ENCODE assay signal across 19 cellular contexts in the genomic region with DNA sequence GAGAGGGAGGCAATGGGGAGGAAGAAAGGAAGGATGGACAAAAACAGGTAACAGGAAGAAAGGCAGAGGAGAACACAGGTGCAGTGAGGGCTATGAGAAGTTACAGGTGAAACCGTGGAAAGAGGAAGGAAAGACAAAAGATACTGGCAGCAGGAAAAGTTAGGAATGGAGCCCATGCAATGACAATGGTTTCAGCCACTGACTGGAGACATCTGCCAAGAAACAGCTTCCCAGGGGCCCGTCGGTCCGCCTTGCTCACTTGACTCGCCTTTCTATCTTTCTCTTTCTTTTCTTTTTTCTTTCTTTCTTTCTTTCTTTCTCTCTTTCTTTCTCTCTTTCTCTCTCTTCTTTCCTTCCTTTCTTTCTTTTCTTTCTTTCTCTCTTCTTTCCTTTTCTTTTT. TPM values are rescaled to one million over a fixed set of nuclear protein-coding genes. Genes with fewer than 3 reads are reported as not detected.
A peak's percentile ranks its signal among the peaks of the same experiment; 100 is the strongest.
DNase-seq lines count a peak whose midpoint lies in the region; ATAC-seq, FAIRE-seq and TF ChIP-seq lines count a peak whose summit lies in the region.
"Had no signal": no experiment of that assay in that cellular context is flagged by ENCODE, and none has a peak within 500 bp of the region (broad histone marks: within the 10 kb centered on the region; RNA-seq: fewer than 3 reads in every experiment).

No MANE protein-coding gene starts in this region.

- H2AFZ ChIP-seq in HepG2 (ENCODE audit: low read length) (no peak overlapping the region), K562 (ENCODE audit: low read depth, low read length) (no peak overlapping the region)

- intact Hi-C loops in HepG2 (cut with micrococcal nuclease; ENCODE audit: unreplicated experiment): no loop called here
- intact Hi-C loops in right lobe of liver (cut with DNase I): no loop called here
- intact Hi-C loops in K562 (cut with micrococcal nuclease): no loop called here
- intact Hi-C loops in kidney (cut with DNase I): no loop called here

- H3K4me3 ChIP-seq in HepG2 (replicated peaks in 1 of 3; ENCODE audit: insufficient read depth in 1 of 3, low read depth in 2 of 3, low read length in 3 of 3) (no peak overlapping the region), right lobe of liver (no peak overlapping the region), K562 (no peak overlapping the region), fibroblast of the aortic adventitia (ENCODE audit: low read depth, low read length) (no peak overlapping the region), skeletal muscle satellite cell (ENCODE audit: low read length) (no peak overlapping the region), kidney (ENCODE audit: low read length in 2 of 2) (no peak overlapping the region)
- H3K4me3 ChIP-seq: SK-N-MC had no signal

- no TSS peak for BruUV-seq in HepG2 (replicated peaks; lab: Mats Ljungman, UMichigan)
- no TSS peak for BruUV-seq in K562 (replicated peaks; lab: Mats Ljungman, UMichigan)

- FAIRE-seq in HepG2 (lab: Jason Lieb, UNC) (no peak), K562 (lab: Jason Lieb, UNC) (no peak), kidney (lab: Jason Lieb, UNC) (no peak)

- H3K79me2 ChIP-seq in HepG2 (ENCODE audit: insufficient read depth, low read length) (no peaks in the 10 kb centered on the region), K562 (ENCODE audit: control insufficient read depth, insufficient read depth, low read length) (no peaks in the 10 kb centered on the region)

- no peak for TF ChIP-seq RAD21 in HepG2 (CRISPR knock-in tag; IDR thresholded peaks at IDR 0.05)
- no peak for TF ChIP-seq RAD21 in K562 (CRISPR knock-in tag; conservative IDR thresholded peaks at IDR 0.05 in 1 of 2, IDR thresholded peaks at IDR 0.05 in 1 of 2)

- no peak for DNase-seq in HepG2 (ENCODE audit: low spot score)
- DNase-seq in right lobe of liver: no peak
- DNase-seq in K562 (ENCODE audit: extremely low read depth in 1 of 4, low spot score in 3 of 4): no peak
- DNase-seq in fibroblast of the aortic adventitia (ENCODE audit: low read depth): peak; percentile 4
- no peak for DNase-seq in NCI-H2107 treated with DMSO at 0.1 percent for 48 hours (lab: John Stamatoyannopoulos, UW; ENCODE audit: unreplicated experiment)
- no peak for DNase-seq in kidney
- DNase-seq: 8988T; CD8-positive, alpha-beta memory T cell; H7; NCI-H1092 treated with DMSO at 0.1 percent for 48 hours; NCI-H1694; NCI-H446; NCI-H748 treated with DMSO at 0.1 percent for 48 hours had no signal

- H3K9me3 ChIP-seq in HepG2 (ENCODE audit: low read length) (no peaks in the 10 kb centered on the region), right lobe of liver (no peaks in the 10 kb centered on the region), K562 (replicated peaks; ENCODE audit: control insufficient read depth, insufficient read depth, low read depth, low read length) (no peaks in the 10 kb centered on the region), skeletal muscle satellite cell (replicated peaks; ENCODE audit: low read length) (no peaks in the 10 kb centered on the region), kidney (ENCODE audit: control insufficient read depth in 1 of 2, low read length in 2 of 2) (no peaks in the 10 kb centered on the region)

- H3K27ac ChIP-seq in HepG2 (ENCODE audit: extremely low read length, insufficient read depth, low read length): no peak overlapping the region
- H3K27ac ChIP-seq in right lobe of liver: no peak overlapping the region
- H3K27ac ChIP-seq in K562 (ENCODE audit: extremely low read depth, low read depth, low read length): no peak overlapping the region
- no peak overlapping the region for H3K27ac ChIP-seq in kidney (ENCODE audit: low read depth in 2 of 2, low read length in 2 of 2)
- H3K27ac ChIP-seq: KMS-11 had no signal

- no peaks in the 10 kb centered on the region for H3K4me1 ChIP-seq in HepG2 (ENCODE audit: insufficient read depth, low read length)
- H3K4me1 ChIP-seq in right lobe of liver: no peaks in the 10 kb centered on the region
- no peaks in the 10 kb centered on the region for H3K4me1 ChIP-seq in K562 (replicated peaks in 1 of 2; ENCODE audit: control insufficient read depth in 2 of 2, insufficient read depth in 2 of 2, low read length in 2 of 2)
- H3K4me1 ChIP-seq in skeletal muscle satellite cell (ENCODE audit: control insufficient read depth, insufficient read depth, low read length): peaks cover 15% of the 10 kb centered on the region
- H3K4me1 ChIP-seq in kidney (ENCODE audit: control insufficient read depth in 1 of 2, insufficient read depth in 1 of 2, low read depth in 1 of 2, low read length in 2 of 2): peaks cover 0 to 7% of the 10 kb centered on the region in 2 donors

- WGBS in HepG2 (ENCODE audit: low lambda C conversion rate): 22% methylated on average over 5 of the region's 5 CpGs
- 42% methylated on average over 4 of the region's 5 CpGs for WGBS in right lobe of liver (ENCODE audit: insufficient coverage, low coverage, low lambda C conversion rate, missing lambda C conversion rate)
- 0% methylated on average over 3 of the region's 5 CpGs for WGBS in K562 (ENCODE audit: insufficient coverage, low coverage, missing lambda C conversion rate)

- H3K9me1 ChIP-seq in K562 (ENCODE audit: control insufficient read depth, insufficient read depth, low read length): no peaks in the 10 kb centered on the region

- TF ChIP-seq CTCF in HepG2 (CRISPR knock-in tag; IDR thresholded peaks at IDR 0.05): no peak
- TF ChIP-seq CTCF in right lobe of liver (IDR thresholded peaks at IDR 0.05): no peak
- no peak for TF ChIP-seq CTCF in K562 (IDR thresholded peaks at IDR 0.05 in 2 of 3, conservative IDR thresholded peaks at IDR 0.05 in 1 of 3; ENCODE audit: insufficient read depth in 2 of 3, low read depth in 1 of 3, low read length in 3 of 3)
- TF ChIP-seq CTCF in fibroblast of the aortic adventitia (IDR thresholded peaks at IDR 0.05; ENCODE audit: insufficient read depth, low read length): no peak
- no peak for TF ChIP-seq CTCF in kidney (IDR thresholded peaks at IDR 0.05; ENCODE audit: borderline replicate concordance, extremely low read depth, insufficient read depth)

- TF ChIP-seq POLR2A in HepG2 (IDR thresholded peaks at IDR 0.05; ENCODE audit: insufficient read depth in 1 of 2, low read depth in 2 of 2, low read length in 2 of 2) (no peak), right lobe of liver (IDR thresholded peaks at IDR 0.05) (no peak), K562 (conservative IDR thresholded peaks at IDR 0.05) (no peak)

- ATAC-seq in HepG2 (no peak), right lobe of liver (no peak), K562 (no peak), GM18502 (IDR thresholded peaks at IDR 0.05; ENCODE audit: poor library complexity, unreplicated experiment) (no peak)
- ATAC-seq: Right ventricle myocardium inferior had no signal

- H3K36me3 ChIP-seq in HepG2 (replicated peaks in 1 of 2; ENCODE audit: control insufficient read depth in 1 of 2, insufficient read depth in 2 of 2, low read length in 2 of 2): no peaks in the 10 kb centered on the region
- H3K36me3 ChIP-seq in right lobe of liver: no peaks in the 10 kb centered on the region
- no peaks in the 10 kb centered on the region for H3K36me3 ChIP-seq in K562 (ENCODE audit: control insufficient read depth, insufficient read depth, low read length)
- no peaks in the 10 kb centered on the region for H3K36me3 ChIP-seq in skeletal muscle satellite cell (ENCODE audit: insufficient read depth, low read length)
- no peaks in the 10 kb centered on the region for H3K36me3 ChIP-seq in kidney (ENCODE audit: control insufficient read depth in 1 of 2, insufficient read depth in 2 of 2, low read length in 2 of 2)

- H4K20me1 ChIP-seq in HepG2 (ENCODE audit: insufficient read depth, low read length) (no peaks in the 10 kb centered on the region), K562 (replicated peaks; ENCODE audit: control insufficient read depth, insufficient read depth, low read length) (no peaks in the 10 kb centered on the region)

- in situ Hi-C loops in HepG2 (cut with HindIII; ENCODE audit: extremely low pct_ligation_motif_present, low pct_unique_long_range_greater_than_20kb): no loop called here
- in situ Hi-C loops in K562 (cut with MboI): no loop called here

- H3K4me2 ChIP-seq in HepG2 (ENCODE audit: low read depth, low read length): no peak overlapping the region
- no peak overlapping the region for H3K4me2 ChIP-seq in K562 (ENCODE audit: insufficient read depth, low read length)
- H3K4me2 ChIP-seq in skeletal muscle satellite cell (ENCODE audit: low read length): peak overlapping the region; percentile 46
- H3K4me2 ChIP-seq: KMS-11 had no signal

- POLR2A ChIA-PET in HepG2 (lab: Yijun Ruan, JAX): no interaction called here
- POLR2A ChIA-PET in K562 (lab: Yijun Ruan, JAX): interaction anchor here (0.8 kb wide), 1 partner anchor 32 kb away, joined by 3 read pairs; no protein-coding TSS in a partner anchor

- CTCF ChIA-PET in HepG2 (lab: Yijun Ruan, JAX; ENCODE audit: low intra/inter-chr PET ratio, low total read pairs): no interaction called here
- CTCF ChIA-PET in K562 (lab: Yijun Ruan, JAX; ENCODE audit: low intra/inter-chr PET ratio): no interaction called here

- TF ChIP-seq EP300 in HepG2 (IDR thresholded peaks at IDR 0.05; ENCODE audit: low read depth in 2 of 2, low read length in 2 of 2): no peak
- no peak for TF ChIP-seq EP300 in HepG2 (CRISPR knock-in tag; IDR thresholded peaks at IDR 0.05; ENCODE audit: borderline replicate concordance)
- TF ChIP-seq EP300 in K562 (IDR thresholded peaks at IDR 0.05; ENCODE audit: low read length): no peak

- H3K9ac ChIP-seq in HepG2 (ENCODE audit: insufficient read depth, low read depth, low read length) (no peak overlapping the region), K562 (ENCODE audit: insufficient read depth in 1 of 2, low read depth in 2 of 2, low read length in 2 of 2) (no peak overlapping the region), skeletal muscle satellite cell (ENCODE audit: low read depth, low read length) (no peak overlapping the region), kidney (ENCODE audit: low read length in 2 of 2) (no peak overlapping the region)
- H3K9ac ChIP-seq: KMS-11 had no signal

- peaks cover 1 to 41% of the 10 kb centered on the region in 2 experiments; a peak in 3 of 5 replicates for H3K27me3 ChIP-seq in HepG2 (ENCODE audit: control insufficient read depth in 1 of 2, insufficient read depth in 2 of 2, low read length in 2 of 2)
- no peaks in the 10 kb centered on the region for H3K27me3 ChIP-seq in right lobe of liver
- H3K27me3 ChIP-seq in K562 (ENCODE audit: control insufficient read depth in 2 of 2, insufficient read depth in 2 of 2, low read length in 2 of 2): peaks cover 0 to 28% of the 10 kb centered on the region in 2 experiments; a peak in 2 of 5 replicates
- H3K27me3 ChIP-seq in skeletal muscle satellite cell (ENCODE audit: control insufficient read depth, insufficient read depth, low read length): peaks cover 4% of the 10 kb centered on the region

RNA-seq across cellular contexts. Expression of a gene that starts 37.5 kb away (rescaled TPM):
- total RNA-seq in HepG2 (2016; rRNA removed; fragmentation: Illumina TruSeq; extraction: Trizol) (0.07 and 0.08 TPM in 2 replicates), right lobe of liver (under 1 TPM in 2 of 6 experiments, not detected in 4; 0.07 to 0.92 TPM), K562 (2014; rRNA removed) (0.08 TPM in 1 of 2 replicates, not detected in the other), K562 (2014; rRNA removed; fragmentation: Illumina TruSeq; extraction: Trizol) (0.04 and 0.13 TPM in 2 replicates), K562 (2015; rRNA removed; fragmentation: Illumina TruSeq; extraction: Trizol) (0.26 and 0.33 TPM in 2 replicates), K562 (2021) (not detected in 2 replicates), fibroblast of the aortic adventitia (ENCODE audit: low replicate concordance) (0.90 TPM in 1 of 2 replicates, not detected in the other), kidney (1.4 TPM)
- not detected in 2 replicates for total RNA-seq in HepG2 (2016; cell fraction: cytosol; rRNA removed; fragmentation: Illumina TruSeq; extraction: Trizol; ENCODE audit: low read depth)
- total RNA-seq in HepG2 (2016; cell fraction: insoluble cytoplasmic fraction; rRNA removed; fragmentation: Illumina TruSeq; extraction: Trizol): 0.06 TPM in 1 of 2 replicates, not detected in the other
- 0.25 TPM in 1 of 2 replicates, not detected in the other for total RNA-seq in HepG2 (2016; cell fraction: membrane; rRNA removed; fragmentation: Illumina TruSeq; extraction: Trizol)
- not detected in 2 replicates for total RNA-seq in HepG2 (2016; cell fraction: nucleus; rRNA removed; fragmentation: Illumina TruSeq; extraction: Trizol)
- polyA plus RNA-seq in HepG2 (2011; rRNA removed) (0.20 and 0.76 TPM in 2 replicates), K562 (2011; rRNA removed) (0.03 and 0.05 TPM in 2 replicates), K562 (2014; fragmentation: Illumina TruSeq; extraction: Trizol) (0.07 and 0.08 TPM in 2 replicates), K562 (2014; fragmentation: Nextera tagmentation; extraction: Ambion mirVana) (not detected), K562 (2014; rRNA removed) (0.01 TPM in 1 of 2 replicates, not detected in the other), kidney (ENCODE audit: insufficient read depth, low read depth, low replicate concordance) (2.7 TPM)
- 0.04 and 0.08 TPM in 2 replicates for polyA plus RNA-seq in HepG2 (2011; cell fraction: cytosol; rRNA removed)
- 1.1 and 1.6 TPM in 2 replicates for polyA plus RNA-seq in HepG2 (2011; cell fraction: nucleus; rRNA removed)
- polyA plus RNA-seq in HepG2 (2012): 0.20 and 0.31 TPM in 2 replicates
- polyA plus RNA-seq in HepG2 (2016; cell fraction: cytosol; fragmentation: Illumina TruSeq; extraction: Trizol; ENCODE audit: low read depth): not detected in 2 replicates
- polyA plus RNA-seq in HepG2 (2016; cell fraction: insoluble cytoplasmic fraction; fragmentation: Illumina TruSeq; extraction: Trizol; ENCODE audit: low read depth): not detected in 2 replicates
- 0.10 and 0.38 TPM in 2 replicates for polyA plus RNA-seq in HepG2 (2016; cell fraction: membrane; fragmentation: Illumina TruSeq; extraction: Trizol; ENCODE audit: low read depth)
- polyA plus RNA-seq in HepG2 (2016; cell fraction: nucleus; fragmentation: Illumina TruSeq; extraction: Trizol; ENCODE audit: insufficient read depth, low read depth): 0.12 and 2.0 TPM in 2 replicates
- 0.16 TPM in 2 replicates for polyA minus RNA-seq in HepG2 (2011; rRNA and poly(A)+ RNA removed; ENCODE audit: low replicate concordance)
- polyA minus RNA-seq in HepG2 (2011; cell fraction: cytosol; rRNA and poly(A)+ RNA removed): not detected in 2 replicates
- polyA minus RNA-seq in HepG2 (2011; cell fraction: nucleus; rRNA and poly(A)+ RNA removed): 0.50 and 0.64 TPM in 2 replicates
- total RNA-seq in K562 (2011; cell fraction: chromatin; rRNA removed; ENCODE audit: low replicate concordance): not detected in 2 replicates
- not detected in 2 replicates for total RNA-seq in K562 (2011; cell fraction: nucleolus; rRNA removed)
- 0.07 TPM in 1 of 2 replicates, not detected in the other for total RNA-seq in K562 (2011; cell fraction: nucleoplasm; rRNA removed)
- 0.19 TPM in 1 of 2 replicates, not detected in the other for polyA plus RNA-seq in K562 (2011; cell fraction: cytosol; rRNA removed)
- 0.04 and 0.07 TPM in 2 replicates for polyA plus RNA-seq in K562 (2011; cell fraction: nucleus; rRNA removed)
- polyA plus RNA-seq in K562 (2012): 0.06 and 0.10 TPM in 2 replicates
- polyA minus RNA-seq in K562 (2011; rRNA and poly(A)+ RNA removed): not detected in 2 replicates
- polyA minus RNA-seq in K562 (2011; cell fraction: cytosol; rRNA and poly(A)+ RNA removed): not detected in 2 replicates
- polyA minus RNA-seq in K562 (2011; cell fraction: nucleus; rRNA and poly(A)+ RNA removed): not detected in 2 replicates
- total RNA-seq in skeletal muscle satellite cell (2012; rRNA removed): 0.22 and 0.25 TPM in 2 replicates
- total RNA-seq: CD8-positive, alpha-beta memory T cell; MCF 10A had no signal
